4 cellular contexts compared by ENCODE assay signal in genomic region chr5:36643841-36644240, GRCh38. TPM values are rescaled to one million over a fixed set of nuclear protein-coding genes. Genes with fewer than 3 reads are reported as not detected.
"Had no signal": no experiment of that assay in that cellular context is flagged by ENCODE, and none has a peak within 500 bp of the region (broad histone marks: within the 10 kb centered on the region; RNA-seq: fewer than 3 reads in every experiment).

No MANE protein-coding gene starts in this region.

RNA-seq across cellular contexts. Expression of gene SLC1A3, which starts 37.4 kb away (rescaled TPM):
- total RNA-seq: HepG2, HT-29 had no signal
- polyA plus RNA-seq: IgD-negative memory B cell, K562 had no signal
